In the genomic region with DNA sequence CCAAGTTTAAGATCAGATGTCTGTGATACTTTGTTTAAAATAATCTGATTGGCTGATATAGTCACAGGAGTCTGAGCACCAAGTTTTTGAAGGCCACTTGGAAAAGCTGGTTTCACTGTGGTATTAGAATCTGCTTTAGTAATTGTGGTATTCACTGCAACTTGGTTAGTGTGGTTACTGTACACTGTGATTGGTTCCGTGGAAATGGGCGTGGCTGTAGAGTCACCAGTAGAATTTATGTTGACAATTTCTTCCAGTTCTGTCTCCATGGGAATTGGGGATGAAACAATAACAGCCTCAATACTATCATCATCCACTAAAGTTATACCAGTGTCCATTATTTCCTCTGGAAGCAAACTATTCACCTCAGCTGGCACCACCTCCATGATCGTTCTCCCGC, we compare ENCODE assay signal across 1 cellular context.
TF ChIP-seq lines count a peak whose summit lies in the region.

No MANE protein-coding gene starts in this region.

TF ChIP-seq in GM12878, 131 proteins besides CTCF, POLR2A, EP300 and RAD21:
- TF ChIP-seq BCLAF1 (IDR thresholded peaks at IDR 0.05) = no peak
- no peak for TF ChIP-seq STAT1 (conservative IDR thresholded peaks at IDR 0.05)
- TF ChIP-seq SIX5 (IDR thresholded peaks at IDR 0.05; ENCODE audit: low read depth, low read length, severe bottlenecking) = no peak
- no peak for TF ChIP-seq SRF (IDR thresholded peaks at IDR 0.05; ENCODE audit: low read depth in 2 of 2, low read length in 2 of 2)
- no peak for TF ChIP-seq GABPA (IDR thresholded peaks at IDR 0.05; ENCODE audit: low read depth)
- no peak for TF ChIP-seq NR2C1 (IDR thresholded peaks at IDR 0.05)
- TF ChIP-seq, protein P1, sequence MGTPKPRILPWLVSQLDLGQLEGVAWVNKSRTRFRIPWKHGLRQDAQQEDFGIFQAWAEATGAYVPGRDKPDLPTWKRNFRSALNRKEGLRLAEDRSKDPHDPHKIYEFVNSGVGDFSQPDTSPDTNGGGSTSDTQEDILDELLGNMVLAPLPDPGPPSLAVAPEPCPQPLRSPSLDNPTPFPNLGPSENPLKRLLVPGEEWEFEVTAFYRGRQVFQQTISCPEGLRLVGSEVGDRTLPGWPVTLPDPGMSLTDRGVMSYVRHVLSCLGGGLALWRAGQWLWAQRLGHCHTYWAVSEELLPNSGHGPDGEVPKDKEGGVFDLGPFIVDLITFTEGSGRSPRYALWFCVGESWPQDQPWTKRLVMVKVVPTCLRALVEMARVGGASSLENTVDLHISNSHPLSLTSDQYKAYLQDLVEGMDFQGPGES (IDR thresholded peaks at IDR 0.05) = no peak
- TF ChIP-seq BHLHE40 (IDR thresholded peaks at IDR 0.05; ENCODE audit: borderline replicate concordance in 1 of 2, low read depth in 2 of 2, low read length in 1 of 2) = no peak
- TF ChIP-seq, protein P2, sequence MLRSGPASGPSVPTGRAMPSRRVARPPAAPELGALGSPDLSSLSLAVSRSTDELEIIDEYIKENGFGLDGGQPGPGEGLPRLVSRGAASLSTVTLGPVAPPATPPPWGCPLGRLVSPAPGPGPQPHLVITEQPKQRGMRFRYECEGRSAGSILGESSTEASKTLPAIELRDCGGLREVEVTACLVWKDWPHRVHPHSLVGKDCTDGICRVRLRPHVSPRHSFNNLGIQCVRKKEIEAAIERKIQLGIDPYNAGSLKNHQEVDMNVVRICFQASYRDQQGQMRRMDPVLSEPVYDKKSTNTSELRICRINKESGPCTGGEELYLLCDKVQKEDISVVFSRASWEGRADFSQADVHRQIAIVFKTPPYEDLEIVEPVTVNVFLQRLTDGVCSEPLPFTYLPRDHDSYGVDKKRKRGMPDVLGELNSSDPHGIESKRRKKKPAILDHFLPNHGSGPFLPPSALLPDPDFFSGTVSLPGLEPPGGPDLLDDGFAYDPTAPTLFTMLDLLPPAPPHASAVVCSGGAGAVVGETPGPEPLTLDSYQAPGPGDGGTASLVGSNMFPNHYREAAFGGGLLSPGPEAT (IDR thresholded peaks at IDR 0.05; ENCODE audit: low read depth) = no peak
- TF ChIP-seq TARDBP (IDR thresholded peaks at IDR 0.05; ENCODE audit: borderline replicate concordance) = no peak
- no peak for TF ChIP-seq BCL11A (IDR thresholded peaks at IDR 0.05; ENCODE audit: low read depth, low read length)
- no peak for TF ChIP-seq EED (IDR thresholded peaks at IDR 0.05; ENCODE audit: low read depth)
- TF ChIP-seq, protein P3, sequence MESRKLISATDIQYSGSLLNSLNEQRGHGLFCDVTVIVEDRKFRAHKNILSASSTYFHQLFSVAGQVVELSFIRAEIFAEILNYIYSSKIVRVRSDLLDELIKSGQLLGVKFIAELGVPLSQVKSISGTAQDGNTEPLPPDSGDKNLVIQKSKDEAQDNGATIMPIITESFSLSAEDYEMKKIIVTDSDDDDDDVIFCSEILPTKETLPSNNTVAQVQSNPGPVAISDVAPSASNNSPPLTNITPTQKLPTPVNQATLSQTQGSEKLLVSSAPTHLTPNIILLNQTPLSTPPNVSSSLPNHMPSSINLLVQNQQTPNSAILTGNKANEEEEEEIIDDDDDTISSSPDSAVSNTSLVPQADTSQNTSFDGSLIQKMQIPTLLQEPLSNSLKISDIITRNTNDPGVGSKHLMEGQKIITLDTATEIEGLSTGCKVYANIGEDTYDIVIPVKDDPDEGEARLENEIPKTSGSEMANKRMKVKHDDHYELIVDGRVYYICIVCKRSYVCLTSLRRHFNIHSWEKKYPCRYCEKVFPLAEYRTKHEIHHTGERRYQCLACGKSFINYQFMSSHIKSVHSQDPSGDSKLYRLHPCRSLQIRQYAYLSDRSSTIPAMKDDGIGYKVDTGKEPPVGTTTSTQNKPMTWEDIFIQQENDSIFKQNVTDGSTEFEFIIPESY (IDR thresholded peaks at IDR 0.05) = no peak
- no peak for TF ChIP-seq CHD1 (IDR thresholded peaks at IDR 0.05; ENCODE audit: low read depth, low read length)
- no peak for TF ChIP-seq TCF3 (IDR thresholded peaks at IDR 0.05; ENCODE audit: borderline replicate concordance, insufficient read depth, low read depth, low read length)
- TF ChIP-seq, protein P4, sequence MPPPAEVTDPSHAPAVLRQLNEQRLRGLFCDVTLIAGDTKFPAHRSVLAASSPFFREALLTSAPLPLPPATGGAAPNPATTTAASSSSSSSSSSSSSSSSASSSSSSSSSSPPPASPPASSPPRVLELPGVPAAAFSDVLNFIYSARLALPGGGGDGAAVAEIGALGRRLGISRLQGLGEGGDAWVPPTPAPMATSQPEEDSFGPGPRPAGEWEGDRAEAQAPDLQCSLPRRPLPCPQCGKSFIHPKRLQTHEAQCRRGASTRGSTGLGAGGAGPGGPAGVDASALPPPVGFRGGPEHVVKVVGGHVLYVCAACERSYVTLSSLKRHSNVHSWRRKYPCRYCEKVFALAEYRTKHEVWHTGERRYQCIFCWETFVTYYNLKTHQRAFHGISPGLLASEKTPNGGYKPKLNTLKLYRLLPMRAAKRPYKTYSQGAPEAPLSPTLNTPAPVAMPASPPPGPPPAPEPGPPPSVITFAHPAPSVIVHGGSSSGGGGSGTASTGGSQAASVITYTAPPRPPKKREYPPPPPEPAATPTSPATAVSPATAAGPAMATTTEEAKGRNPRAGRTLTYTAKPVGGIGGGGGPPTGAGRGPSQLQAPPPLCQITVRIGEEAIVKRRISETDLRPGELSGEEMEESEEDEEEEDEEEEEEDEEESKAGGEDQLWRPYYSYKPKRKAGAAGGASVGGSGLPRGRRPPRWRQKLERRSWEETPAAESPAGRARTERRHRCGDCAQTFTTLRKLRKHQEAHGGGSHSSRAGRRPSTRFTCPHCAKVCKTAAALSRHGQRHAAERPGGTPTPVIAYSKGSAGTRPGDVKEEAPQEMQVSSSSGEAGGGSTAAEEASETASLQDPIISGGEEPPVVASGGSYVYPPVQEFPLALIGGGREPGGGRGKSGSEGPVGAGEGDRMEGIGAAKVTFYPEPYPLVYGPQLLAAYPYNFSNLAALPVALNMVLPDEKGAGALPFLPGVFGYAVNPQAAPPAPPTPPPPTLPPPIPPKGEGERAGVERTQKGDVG (CRISPR knock-in tag; IDR thresholded peaks at IDR 0.05) = no peak
- no peak for TF ChIP-seq ATF7 (IDR thresholded peaks at IDR 0.05; ENCODE audit: low read depth)
